ENCODE assay signal across 20 cellular contexts in genomic region chr16:3651461-3652372, GRCh38. TPM values are rescaled to one million over a fixed set of nuclear protein-coding genes. Genes with fewer than 3 reads are reported as not detected.
A peak's percentile ranks its signal among the peaks of the same experiment; 100 is the strongest.
DNase-seq lines count a peak whose midpoint lies in the region; ATAC-seq and TF ChIP-seq lines count a peak whose summit lies in the region.
"Had no signal": no experiment of that assay in that cellular context is flagged by ENCODE, and none has a peak within 500 bp of the region (broad histone marks: within the 10 kb centered on the region; RNA-seq: fewer than 3 reads in every experiment).

No MANE protein-coding gene starts in this region.

- peak; percentile 7 for DNase-seq in activated T-cell treated with anti-CD3 and anti-CD28 coated beads, Interleukin-2, amount 50 U/mL, for 1 hour
- DNase-seq in activated T-cell treated with anti-CD3 and anti-CD28 coated beads for 4 hours = no peak
- DNase-seq in RWPE1 (ENCODE audit: low spot score) = no peak
- DNase-seq in dorsolateral prefrontal cortex = peak in 6 of 10 donors; percentile 10 to 39 (median 32)
- peak; percentile 44 for DNase-seq in sigmoid colon
- DNase-seq in NCI-H1092 (lab: John Stamatoyannopoulos, UW) = no peak
- DNase-seq: activated B cell treated with CpG ODN at 0.5 μM for 24 hours; activated T-cell treated with anti-CD3 and anti-CD28 coated beads, Interleukin-2, amount 50 U/mL, for 48 hours; esophagus squamous epithelium; GF-D8; HCEC 1CT; kidney glomerular epithelial cell; NCI-H2081 treated with DMSO at 0.1 percent for 48 hours; NCI-H82; RPMI8226 had no signal

- peaks cover 1 to 28% (median 5%) of the 10 kb centered on the region in 4 donors for H3K36me3 ChIP-seq in sigmoid colon

- no peak for TF ChIP-seq POLR2A in sigmoid colon (IDR thresholded peaks at IDR 0.05)

- H3K4me3 ChIP-seq in dorsolateral prefrontal cortex (no peak overlapping the region), sigmoid colon (no peak overlapping the region)
- H3K4me3 ChIP-seq: esophagus squamous epithelium, heart left ventricle had no signal

- no peaks in the 10 kb centered on the region for H3K4me1 ChIP-seq in sigmoid colon
- H3K4me1 ChIP-seq: parathyroid adenoma had no signal

- WGBS in sigmoid colon, 2 donors = 87% methylated on average over 18 of the region's 18 CpGs

- H3K27ac ChIP-seq in RWPE1 = peak overlapping the region; percentile 21
- H3K27ac ChIP-seq in dorsolateral prefrontal cortex = peak overlapping the region in 1 of 59 donors; percentile 29
- no peak overlapping the region for H3K27ac ChIP-seq in sigmoid colon
- H3K27ac ChIP-seq: esophagus squamous epithelium, heart left ventricle, parathyroid adenoma had no signal

- intact Hi-C loops in dorsolateral prefrontal cortex (cut with DNase I) (no loop called here), sigmoid colon (cut with DNase I) (no loop called here)

- no peak for ATAC-seq in HG03520 (IDR thresholded peaks at IDR 0.05; ENCODE audit: unreplicated experiment)
- ATAC-seq in GM21390 (IDR thresholded peaks at IDR 0.05; ENCODE audit: unreplicated experiment) = no peak
- ATAC-seq: heart left ventricle, T-cell had no signal

- POLR2A ChIA-PET in RWPE1 (lab: Yijun Ruan, JAX; ENCODE audit: low non-redundant PET) = no interaction called here

- CTCF ChIA-PET in RWPE1 (lab: Yijun Ruan, JAX) = no interaction called here

- TF ChIP-seq CTCF in RWPE1 (conservative IDR thresholded peaks at IDR 0.05; ENCODE audit: low read depth) (no peak), dorsolateral prefrontal cortex (IDR thresholded peaks at IDR 0.05 in 54 of 56, conservative IDR thresholded peaks at IDR 0.05 in 2 of 56; ENCODE audit: low read depth in 1 of 56, partially characterized antibody in 56 of 56) (no peak), sigmoid colon (IDR thresholded peaks at IDR 0.05) (no peak)

- H3K27me3 ChIP-seq in dorsolateral prefrontal cortex (no peaks in the 10 kb centered on the region), sigmoid colon (no peaks in the 10 kb centered on the region)
- H3K27me3 ChIP-seq: esophagus squamous epithelium, heart left ventricle had no signal

- no peaks in the 10 kb centered on the region for H3K9me3 ChIP-seq in sigmoid colon
- H3K9me3 ChIP-seq: esophagus squamous epithelium, heart left ventricle had no signal

- no peak for TF ChIP-seq EP300 in sigmoid colon (IDR thresholded peaks at IDR 0.05)

RNA-seq across cellular contexts. Expression of gene DNASE1, which starts 2.8 kb away (rescaled TPM):
- total RNA-seq in dorsolateral prefrontal cortex (10 to 100 TPM; 10.7 to 42.2 (median 23.0) TPM), sigmoid colon (10 to 100 TPM in 3 of 4 donors, 1 to 10 TPM in 1; 8.9 to 22.4 (median 11.9) TPM)
- 10 to 100 TPM in 1 of 3 donors, 1 to 10 TPM in 2; 1.2 to 15.9 (median 4.4) TPM for polyA plus RNA-seq in sigmoid colon

RNA-seq across cellular contexts. Expression of gene SLX4, which starts 40.3 kb away (rescaled TPM):
- total RNA-seq in dorsolateral prefrontal cortex (10 to 100 TPM in 114 of 120 experiments, 1 to 10 TPM in 6; 7.3 to 19.3 (median 12.6) TPM), sigmoid colon (1 to 10 TPM; 2.1 to 3.9 (median 2.6) TPM)
- 1 to 10 TPM in 1 of 3 donors, under 1 TPM in 2; under 0.01 to 3.9 (median 0.69) TPM for polyA plus RNA-seq in sigmoid colon

Comparison
In these comparisons a context has a peak if more than half of its experiments do, and no peak if none do; other contexts are left out.
1. DNase-seq: peak in activated T-cell treated with anti-CD3 and anti-CD28 coated beads, Interleukin-2, amount 50 U/mL, for 1 hour (single experiment), dorsolateral prefrontal cortex (6 of 10) and sigmoid colon (single experiment); none in activated T-cell treated with anti-CD3 and anti-CD28 coated beads for 4 hours (single experiment), RWPE1 (single experiment) and NCI-H1092 (single experiment).